20 cellular contexts compared by ENCODE assay signal in the genomic region with DNA sequence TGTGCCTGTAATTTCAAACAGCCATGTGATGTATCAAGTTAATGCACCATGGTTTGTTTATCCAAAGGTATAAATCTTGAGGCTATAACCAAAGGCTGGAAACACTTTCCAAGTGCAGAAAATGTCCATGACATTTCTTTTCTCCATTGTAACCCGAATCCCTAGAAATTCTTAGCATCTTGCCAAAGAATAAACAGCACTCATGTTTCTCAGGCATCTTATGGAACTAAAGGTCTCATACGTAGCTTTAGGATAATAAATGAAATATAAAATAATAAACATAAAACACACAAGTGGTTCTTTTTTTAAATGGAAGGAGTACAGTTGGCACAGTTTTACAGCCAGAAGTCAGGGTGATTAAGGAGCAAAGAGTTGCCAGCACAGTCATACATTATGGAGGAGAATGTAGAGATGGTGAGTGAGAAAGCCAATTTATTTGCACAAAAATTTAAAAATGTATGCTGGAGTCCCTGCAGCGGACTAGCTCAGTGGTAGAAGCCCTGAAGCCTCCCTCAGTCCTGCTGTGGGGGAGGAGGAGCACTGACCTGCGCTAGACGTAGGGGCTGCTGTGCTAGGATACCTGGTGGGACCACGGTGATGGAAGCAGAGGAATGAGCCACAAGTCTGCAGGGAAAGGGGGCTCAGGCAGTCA. TPM values are rescaled to one million over a fixed set of nuclear protein-coding genes. Genes with fewer than 3 reads are reported as not detected.
A peak's percentile ranks its signal among the peaks of the same experiment; 100 is the strongest.
DNase-seq lines count a peak whose midpoint lies in the region.
"Had no signal": no experiment of that assay in that cellular context is flagged by ENCODE, and none has a peak within 500 bp of the region (broad histone marks: within the 10 kb centered on the region; RNA-seq: fewer than 3 reads in every experiment).

No MANE protein-coding gene starts in this region.

- H3K27ac ChIP-seq in cingulate gyrus (ENCODE audit: low read depth, low read length) (peak overlapping the region; percentile 95), temporal lobe (ENCODE audit: low read depth, low read length) (peak overlapping the region; percentile 94)
- H3K27ac ChIP-seq: KMS-11 had no signal

- DNase-seq in NCI-H526 (lab: John Stamatoyannopoulos, UW) = peak; percentile 10 to 13
- no peak for DNase-seq in NCI-H526 treated with DMSO at 0.1 percent for 48 hours (lab: John Stamatoyannopoulos, UW)
- peak; percentile 86 for DNase-seq in left kidney (ENCODE audit: low read depth, low spot score)
- no peak for DNase-seq in stimulated activated CD4-positive, alpha-beta T cell treated with anti-CD3 and anti-CD28 coated beads, Interleukin-4, amount 100 ng/mL, for 4 hours
- no peak for DNase-seq in H4 (ENCODE audit: low spot score)
- no peak for DNase-seq in NCI-H345 (lab: John Stamatoyannopoulos, UW)
- DNase-seq: 8988T; BE2C; CD4-positive, CD25-positive, alpha-beta regulatory T cell; COR-L47; DMS153; EL; MV-4-11; NCI-H1417; NCI-H187 treated with DMSO at 0.1 percent for 48 hours; NCI-H748 treated with DMSO at 0.1 percent for 48 hours; NK-92 treated with Interleukin-12 subunit alpha and Interleukin-12 subunit beta, amount 100 ng/mL, for 24 hours had no signal

RNA-seq across cellular contexts. Expression of a gene that starts 18.1 kb away (rescaled TPM):
- 2.5 TPM for total RNA-seq in temporal lobe
- 0.21 TPM in 1 of 2 replicates, not detected in the other for total RNA-seq in H4 (2014; rRNA removed; shearing (Covaris generic))

RNA-seq across cellular contexts. Expression of a gene that starts 36.1 kb away (rescaled TPM):
- 24.6 TPM for total RNA-seq in temporal lobe
- total RNA-seq in H4 (2014; rRNA removed; shearing (Covaris generic)) = 2.8 and 3.6 TPM in 2 replicates

RNA-seq across cellular contexts. Expression of a gene that starts 36.2 kb away (rescaled TPM):
- total RNA-seq in temporal lobe = 1.7 TPM
- 1.2 and 2.8 TPM in 2 replicates for total RNA-seq in H4 (2014; rRNA removed; shearing (Covaris generic))

RNA-seq across cellular contexts. Expression of a gene that starts 42.9 kb away (rescaled TPM):
- total RNA-seq in temporal lobe = 2.2 TPM
- total RNA-seq in H4 (2014; rRNA removed; shearing (Covaris generic)) = 0.23 and 2.1 TPM in 2 replicates

Comparison
In these comparisons a context has a peak if more than half of its experiments do, and no peak if none do; other contexts are left out.
1. DNase-seq: peak in NCI-H526 (2 of 2) and left kidney (single experiment); none in NCI-H526 treated with DMSO at 0.1 percent for 48 hours (single experiment), stimulated activated CD4-positive, alpha-beta T cell treated with anti-CD3 and anti-CD28 coated beads, Interleukin-4, amount 100 ng/mL, for 4 hours (0 of 2), H4 (single experiment) and NCI-H345 (single experiment).